Comparison of ENCODE assay signal across 1 cellular context in genomic region chr20:64056639-64056888, GRCh38.
TF ChIP-seq lines count a peak whose summit lies in the region.

No MANE protein-coding gene starts in this region.

TF ChIP-seq in SK-N-SH treated with all-trans-retinoic acid at 6 μM for 48 hours, 23 proteins besides CTCF, POLR2A, EP300 and RAD21 (continued from another document):
- TF ChIP-seq, protein P1, sequence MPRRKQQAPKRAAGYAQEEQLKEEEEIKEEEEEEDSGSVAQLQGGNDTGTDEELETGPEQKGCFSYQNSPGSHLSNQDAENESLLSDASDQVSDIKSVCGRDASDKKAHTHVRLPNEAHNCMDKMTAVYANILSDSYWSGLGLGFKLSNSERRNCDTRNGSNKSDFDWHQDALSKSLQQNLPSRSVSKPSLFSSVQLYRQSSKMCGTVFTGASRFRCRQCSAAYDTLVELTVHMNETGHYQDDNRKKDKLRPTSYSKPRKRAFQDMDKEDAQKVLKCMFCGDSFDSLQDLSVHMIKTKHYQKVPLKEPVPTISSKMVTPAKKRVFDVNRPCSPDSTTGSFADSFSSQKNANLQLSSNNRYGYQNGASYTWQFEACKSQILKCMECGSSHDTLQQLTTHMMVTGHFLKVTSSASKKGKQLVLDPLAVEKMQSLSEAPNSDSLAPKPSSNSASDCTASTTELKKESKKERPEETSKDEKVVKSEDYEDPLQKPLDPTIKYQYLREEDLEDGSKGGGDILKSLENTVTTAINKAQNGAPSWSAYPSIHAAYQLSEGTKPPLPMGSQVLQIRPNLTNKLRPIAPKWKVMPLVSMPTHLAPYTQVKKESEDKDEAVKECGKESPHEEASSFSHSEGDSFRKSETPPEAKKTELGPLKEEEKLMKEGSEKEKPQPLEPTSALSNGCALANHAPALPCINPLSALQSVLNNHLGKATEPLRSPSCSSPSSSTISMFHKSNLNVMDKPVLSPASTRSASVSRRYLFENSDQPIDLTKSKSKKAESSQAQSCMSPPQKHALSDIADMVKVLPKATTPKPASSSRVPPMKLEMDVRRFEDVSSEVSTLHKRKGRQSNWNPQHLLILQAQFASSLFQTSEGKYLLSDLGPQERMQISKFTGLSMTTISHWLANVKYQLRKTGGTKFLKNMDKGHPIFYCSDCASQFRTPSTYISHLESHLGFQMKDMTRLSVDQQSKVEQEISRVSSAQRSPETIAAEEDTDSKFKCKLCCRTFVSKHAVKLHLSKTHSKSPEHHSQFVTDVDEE (CRISPR knock-in tag; IDR thresholded peaks at IDR 0.05): no peak
- TF ChIP-seq CSRNP3 (CRISPR knock-in tag; IDR thresholded peaks at IDR 0.05) (no peak), SNAI2 (CRISPR knock-in tag; IDR thresholded peaks at IDR 0.05) (no peak), ESRRG (CRISPR knock-in tag; IDR thresholded peaks at IDR 0.05) (no peak), PATZ1 (CRISPR knock-in tag; IDR thresholded peaks at IDR 0.05; ENCODE audit: borderline replicate concordance) (no peak), ZFP30 (CRISPR knock-in tag; IDR thresholded peaks at IDR 0.05) (no peak), GLIS3 (CRISPR knock-in tag; IDR thresholded peaks at IDR 0.05) (no peak), ARNTL (CRISPR knock-in tag; IDR thresholded peaks at IDR 0.05; ENCODE audit: borderline replicate concordance, low read depth) (no peak), POU6F1 (CRISPR knock-in tag; IDR thresholded peaks at IDR 0.05; ENCODE audit: borderline replicate concordance, low read depth) (no peak), ZNF8 (CRISPR knock-in tag; IDR thresholded peaks at IDR 0.05) (no peak), ZC3H10 (CRISPR knock-in tag; IDR thresholded peaks at IDR 0.05) (no peak)
